ENCODE assay signal across 1 cellular context in the genomic region with DNA sequence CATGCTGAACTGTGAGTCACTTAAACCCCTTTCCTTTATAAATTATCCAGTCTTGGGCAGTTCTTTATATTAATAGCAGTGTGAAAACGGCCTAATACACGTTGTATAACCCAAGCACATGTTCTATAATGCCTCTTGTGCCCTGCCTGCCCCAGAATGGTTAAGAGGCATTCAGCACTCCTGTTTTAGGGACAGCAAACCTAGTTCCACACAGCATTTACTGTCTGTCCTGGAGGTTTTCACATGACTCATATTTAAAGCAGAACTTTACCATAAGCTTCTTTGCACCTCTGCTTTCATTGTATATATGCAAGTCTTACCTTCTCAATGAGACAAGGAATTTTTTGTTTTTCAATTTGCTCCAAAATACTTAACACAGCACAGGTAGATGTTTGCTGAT.
TF ChIP-seq lines count a peak whose summit lies in the region.

No MANE protein-coding gene starts in this region.

TF ChIP-seq in GM12878, 131 proteins besides CTCF, POLR2A, EP300 and RAD21 (continued from another document and continues in another):
- no peak for TF ChIP-seq CEBPZ (IDR thresholded peaks at IDR 0.05; ENCODE audit: low read depth, low read length)
- TF ChIP-seq ZNF24 (IDR thresholded peaks at IDR 0.05): no peak
- TF ChIP-seq EZH2 (IDR thresholded peaks at IDR 0.05; ENCODE audit: borderline replicate concordance, control insufficient read depth, low read depth, low read length): no peak
- TF ChIP-seq, protein P1, sequence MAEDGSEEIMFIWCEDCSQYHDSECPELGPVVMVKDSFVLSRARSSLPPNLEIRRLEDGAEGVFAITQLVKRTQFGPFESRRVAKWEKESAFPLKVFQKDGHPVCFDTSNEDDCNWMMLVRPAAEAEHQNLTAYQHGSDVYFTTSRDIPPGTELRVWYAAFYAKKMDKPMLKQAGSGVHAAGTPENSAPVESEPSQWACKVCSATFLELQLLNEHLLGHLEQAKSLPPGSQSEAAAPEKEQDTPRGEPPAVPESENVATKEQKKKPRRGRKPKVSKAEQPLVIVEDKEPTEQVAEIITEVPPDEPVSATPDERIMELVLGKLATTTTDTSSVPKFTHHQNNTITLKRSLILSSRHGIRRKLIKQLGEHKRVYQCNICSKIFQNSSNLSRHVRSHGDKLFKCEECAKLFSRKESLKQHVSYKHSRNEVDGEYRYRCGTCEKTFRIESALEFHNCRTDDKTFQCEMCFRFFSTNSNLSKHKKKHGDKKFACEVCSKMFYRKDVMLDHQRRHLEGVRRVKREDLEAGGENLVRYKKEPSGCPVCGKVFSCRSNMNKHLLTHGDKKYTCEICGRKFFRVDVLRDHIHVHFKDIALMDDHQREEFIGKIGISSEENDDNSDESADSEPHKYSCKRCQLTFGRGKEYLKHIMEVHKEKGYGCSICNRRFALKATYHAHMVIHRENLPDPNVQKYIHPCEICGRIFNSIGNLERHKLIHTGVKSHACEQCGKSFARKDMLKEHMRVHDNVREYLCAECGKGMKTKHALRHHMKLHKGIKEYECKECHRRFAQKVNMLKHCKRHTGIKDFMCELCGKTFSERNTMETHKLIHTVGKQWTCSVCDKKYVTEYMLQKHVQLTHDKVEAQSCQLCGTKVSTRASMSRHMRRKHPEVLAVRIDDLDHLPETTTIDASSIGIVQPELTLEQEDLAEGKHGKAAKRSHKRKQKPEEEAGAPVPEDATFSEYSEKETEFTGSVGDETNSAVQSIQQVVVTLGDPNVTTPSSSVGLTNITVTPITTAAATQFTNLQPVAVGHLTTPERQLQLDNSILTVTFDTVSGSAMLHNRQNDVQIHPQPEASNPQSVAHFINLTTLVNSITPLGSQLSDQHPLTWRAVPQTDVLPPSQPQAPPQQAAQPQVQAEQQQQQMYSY (CRISPR knock-in tag; IDR thresholded peaks at IDR 0.05): no peak
- TF ChIP-seq BCL11A (IDR thresholded peaks at IDR 0.05; ENCODE audit: low read depth, low read length): no peak
- TF ChIP-seq TCF7 (IDR thresholded peaks at IDR 0.05; ENCODE audit: borderline replicate concordance): no peak
- TF ChIP-seq HCFC1 (IDR thresholded peaks at IDR 0.05; ENCODE audit: low read length): no peak
- TF ChIP-seq, protein P2, sequence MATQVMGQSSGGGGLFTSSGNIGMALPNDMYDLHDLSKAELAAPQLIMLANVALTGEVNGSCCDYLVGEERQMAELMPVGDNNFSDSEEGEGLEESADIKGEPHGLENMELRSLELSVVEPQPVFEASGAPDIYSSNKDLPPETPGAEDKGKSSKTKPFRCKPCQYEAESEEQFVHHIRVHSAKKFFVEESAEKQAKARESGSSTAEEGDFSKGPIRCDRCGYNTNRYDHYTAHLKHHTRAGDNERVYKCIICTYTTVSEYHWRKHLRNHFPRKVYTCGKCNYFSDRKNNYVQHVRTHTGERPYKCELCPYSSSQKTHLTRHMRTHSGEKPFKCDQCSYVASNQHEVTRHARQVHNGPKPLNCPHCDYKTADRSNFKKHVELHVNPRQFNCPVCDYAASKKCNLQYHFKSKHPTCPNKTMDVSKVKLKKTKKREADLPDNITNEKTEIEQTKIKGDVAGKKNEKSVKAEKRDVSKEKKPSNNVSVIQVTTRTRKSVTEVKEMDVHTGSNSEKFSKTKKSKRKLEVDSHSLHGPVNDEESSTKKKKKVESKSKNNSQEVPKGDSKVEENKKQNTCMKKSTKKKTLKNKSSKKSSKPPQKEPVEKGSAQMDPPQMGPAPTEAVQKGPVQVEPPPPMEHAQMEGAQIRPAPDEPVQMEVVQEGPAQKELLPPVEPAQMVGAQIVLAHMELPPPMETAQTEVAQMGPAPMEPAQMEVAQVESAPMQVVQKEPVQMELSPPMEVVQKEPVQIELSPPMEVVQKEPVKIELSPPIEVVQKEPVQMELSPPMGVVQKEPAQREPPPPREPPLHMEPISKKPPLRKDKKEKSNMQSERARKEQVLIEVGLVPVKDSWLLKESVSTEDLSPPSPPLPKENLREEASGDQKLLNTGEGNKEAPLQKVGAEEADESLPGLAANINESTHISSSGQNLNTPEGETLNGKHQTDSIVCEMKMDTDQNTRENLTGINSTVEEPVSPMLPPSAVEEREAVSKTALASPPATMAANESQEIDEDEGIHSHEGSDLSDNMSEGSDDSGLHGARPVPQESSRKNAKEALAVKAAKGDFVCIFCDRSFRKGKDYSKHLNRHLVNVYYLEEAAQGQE (IDR thresholded peaks at IDR 0.05; ENCODE audit: low read depth, low read length): peak; percentile 94
- no peak for TF ChIP-seq BACH1 (IDR thresholded peaks at IDR 0.05; ENCODE audit: borderline replicate concordance)
- TF ChIP-seq MTA2 (IDR thresholded peaks at IDR 0.05; ENCODE audit: low read depth): no peak
- TF ChIP-seq, protein P3, sequence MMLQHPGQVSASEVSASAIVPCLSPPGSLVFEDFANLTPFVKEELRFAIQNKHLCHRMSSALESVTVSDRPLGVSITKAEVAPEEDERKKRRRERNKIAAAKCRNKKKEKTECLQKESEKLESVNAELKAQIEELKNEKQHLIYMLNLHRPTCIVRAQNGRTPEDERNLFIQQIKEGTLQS (IDR thresholded peaks at IDR 0.05; ENCODE audit: borderline replicate concordance, extremely low read depth, low read depth, low read length): no peak
- TF ChIP-seq RBBP5 (conservative IDR thresholded peaks at IDR 0.05): no peak
- TF ChIP-seq MYB (IDR thresholded peaks at IDR 0.05; ENCODE audit: borderline replicate concordance, low read depth, low read length): no peak
- no peak for TF ChIP-seq SREBF1 (IDR thresholded peaks at IDR 0.05; ENCODE audit: low read length)
- TF ChIP-seq ZNF592 (IDR thresholded peaks at IDR 0.05): no peak
- TF ChIP-seq MEF2A (IDR thresholded peaks at IDR 0.05; ENCODE audit: insufficient read depth, low read depth, low read length): no peak
- TF ChIP-seq POLR2AphosphoS5 (IDR thresholded peaks at IDR 0.05; ENCODE audit: low read length): no peak
- peak; percentile 25; the same call in 1 of the 2 replicates for TF ChIP-seq NFIC (IDR thresholded peaks at IDR 0.05; ENCODE audit: low read depth, low read length)
- TF ChIP-seq, protein P4, sequence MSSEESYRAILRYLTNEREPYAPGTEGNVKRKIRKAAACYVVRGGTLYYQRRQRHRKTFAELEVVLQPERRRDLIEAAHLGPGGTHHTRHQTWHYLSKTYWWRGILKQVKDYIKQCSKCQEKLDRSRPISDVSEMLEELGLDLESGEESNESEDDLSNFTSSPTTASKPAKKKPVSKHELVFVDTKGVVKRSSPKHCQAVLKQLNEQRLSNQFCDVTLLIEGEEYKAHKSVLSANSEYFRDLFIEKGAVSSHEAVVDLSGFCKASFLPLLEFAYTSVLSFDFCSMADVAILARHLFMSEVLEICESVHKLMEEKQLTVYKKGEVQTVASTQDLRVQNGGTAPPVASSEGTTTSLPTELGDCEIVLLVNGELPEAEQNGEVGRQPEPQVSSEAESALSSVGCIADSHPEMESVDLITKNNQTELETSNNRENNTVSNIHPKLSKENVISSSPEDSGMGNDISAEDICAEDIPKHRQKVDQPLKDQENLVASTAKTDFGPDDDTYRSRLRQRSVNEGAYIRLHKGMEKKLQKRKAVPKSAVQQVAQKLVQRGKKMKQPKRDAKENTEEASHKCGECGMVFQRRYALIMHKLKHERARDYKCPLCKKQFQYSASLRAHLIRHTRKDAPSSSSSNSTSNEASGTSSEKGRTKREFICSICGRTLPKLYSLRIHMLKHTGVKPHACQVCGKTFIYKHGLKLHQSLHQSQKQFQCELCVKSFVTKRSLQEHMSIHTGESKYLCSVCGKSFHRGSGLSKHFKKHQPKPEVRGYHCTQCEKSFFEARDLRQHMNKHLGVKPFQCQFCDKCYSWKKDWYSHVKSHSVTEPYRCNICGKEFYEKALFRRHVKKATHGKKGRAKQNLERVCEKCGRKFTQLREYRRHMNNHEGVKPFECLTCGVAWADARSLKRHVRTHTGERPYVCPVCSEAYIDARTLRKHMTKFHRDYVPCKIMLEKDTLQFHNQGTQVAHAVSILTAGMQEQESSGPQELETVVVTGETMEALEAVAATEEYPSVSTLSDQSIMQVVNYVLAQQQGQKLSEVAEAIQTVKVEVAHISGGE (CRISPR knock-in tag; IDR thresholded peaks at IDR 0.05): no peak
- no peak for TF ChIP-seq CEBPB (IDR thresholded peaks at IDR 0.05; ENCODE audit: borderline replicate concordance in 1 of 2, low read depth in 2 of 2, low read length in 2 of 2)
- no peak for TF ChIP-seq KDM1A (IDR thresholded peaks at IDR 0.05; ENCODE audit: borderline replicate concordance)
- no peak for TF ChIP-seq CREM (IDR thresholded peaks at IDR 0.05; ENCODE audit: low read depth)
- no peak for TF ChIP-seq FOS (IDR thresholded peaks at IDR 0.05; ENCODE audit: borderline replicate concordance, extremely low read depth, insufficient read length)
- no peak for TF ChIP-seq ZNF207 (IDR thresholded peaks at IDR 0.05; ENCODE audit: borderline replicate concordance)
- TF ChIP-seq SMARCA5 (IDR thresholded peaks at IDR 0.05): no peak
- TF ChIP-seq IKZF1 (conservative IDR thresholded peaks at IDR 0.05): no peak
- no peak; the same call in 1 of the 2 replicates for TF ChIP-seq ZBTB40 (IDR thresholded peaks at IDR 0.05; ENCODE audit: borderline replicate concordance)
